Comparison of ENCODE assay signal across 13 cellular contexts in genomic region chr20:10550204-10551118, GRCh38.
DNase-seq lines count a peak whose midpoint lies in the region; ATAC-seq and TF ChIP-seq lines count a peak whose summit lies in the region.
"Had no signal": no experiment of that assay in that cellular context is flagged by ENCODE, and none has a peak within 500 bp of the region (broad histone marks: within the 10 kb centered on the region; RNA-seq: fewer than 3 reads in every experiment).

No MANE protein-coding gene starts in this region.

- H3K36me3 Mint-ChIP-seq in T-cell (no peaks in the 10 kb centered on the region), chondrocyte (ENCODE audit: low read depth) (no peaks in the 10 kb centered on the region)
- no peaks in the 10 kb centered on the region for H3K36me3 Mint-ChIP-seq in stimulated activated effector memory CD8-positive, alpha-beta T cell treated with anti-CD3 and anti-CD28 coated beads, Interleukin-12 subunit alpha, Interleukin-12 subunit beta, amount 100 ng/mL, for 72 hours

- DNase-seq in GM12865 (ENCODE audit: low read depth) (peak; percentile 35), T-cell (peak in 1 of 34 experiments; percentile 8), chondrocyte (ENCODE audit: low spot score) (no peak), upper lobe of left lung (no peak)
- DNase-seq in stimulated activated effector memory CD8-positive, alpha-beta T cell treated with anti-CD3 and anti-CD28 coated beads, Interleukin-12 subunit alpha, Interleukin-12 subunit beta, amount 100 ng/mL, for 72 hours (ENCODE audit: low spot score in 2 of 2): no peak
- DNase-seq: dorsolateral prefrontal cortex, H7, mucosa of descending colon, NCI-H1930, right cardiac atrium had no signal

- H3K4me1 Mint-ChIP-seq in T-cell (peaks cover 29 to 37% (median 35%) of the 10 kb centered on the region in 3 donors), chondrocyte (ENCODE audit: low read depth) (peaks cover 50% of the 10 kb centered on the region)
- H3K4me1 Mint-ChIP-seq in stimulated activated effector memory CD8-positive, alpha-beta T cell treated with anti-CD3 and anti-CD28 coated beads, Interleukin-12 subunit alpha, Interleukin-12 subunit beta, amount 100 ng/mL, for 72 hours: peaks cover 26% of the 10 kb centered on the region

- no peaks in the 10 kb centered on the region for H3K9me3 ChIP-seq in upper lobe of left lung
- H3K9me3 ChIP-seq: mucosa of descending colon had no signal

- H3K4me3 Mint-ChIP-seq in T-cell: peak overlapping the region in 1 of 3 donors; percentile 2
- H3K4me3 Mint-ChIP-seq in chondrocyte (ENCODE audit: unreplicated experiment): no peak overlapping the region
- H3K4me3 Mint-ChIP-seq in stimulated activated effector memory CD8-positive, alpha-beta T cell treated with anti-CD3 and anti-CD28 coated beads, Interleukin-12 subunit alpha, Interleukin-12 subunit beta, amount 100 ng/mL, for 72 hours: no peak overlapping the region

- WGBS in upper lobe of left lung, 2 donors: 77 to 78% methylated on average over 14 of the region's 14 CpGs

- POLR2A ChIA-PET in T-cell (lab: Charles Lee): no interaction called here

- no peak overlapping the region for H3K4me3 ChIP-seq in GM12865 (ENCODE audit: low read depth, low read length)
- H3K4me3 ChIP-seq in upper lobe of left lung: no peak overlapping the region
- H3K4me3 ChIP-seq: dorsolateral prefrontal cortex, mucosa of descending colon, SK-N-MC had no signal

- no peak overlapping the region for H3K27ac Mint-ChIP-seq in T-cell
- peak overlapping the region; percentile 46 for H3K27ac Mint-ChIP-seq in chondrocyte (ENCODE audit: unreplicated experiment)
- peak overlapping the region; percentile 5 for H3K27ac Mint-ChIP-seq in stimulated activated effector memory CD8-positive, alpha-beta T cell treated with anti-CD3 and anti-CD28 coated beads, Interleukin-12 subunit alpha, Interleukin-12 subunit beta, amount 100 ng/mL, for 72 hours

- CTCF ChIA-PET in T-cell (lab: Charles Lee): no interaction called here

- H3K27me3 Mint-ChIP-seq in T-cell (no peaks in the 10 kb centered on the region), chondrocyte (ENCODE audit: low read depth) (no peaks in the 10 kb centered on the region)

- no peaks in the 10 kb centered on the region for H3K27me3 ChIP-seq in upper lobe of left lung
- H3K27me3 ChIP-seq: dorsolateral prefrontal cortex had no signal

- TF ChIP-seq POLR2A in upper lobe of left lung (IDR thresholded peaks at IDR 0.05): no peak

- peaks cover 0 to 21% (median 8%) of the 10 kb centered on the region in 4 donors for H3K4me1 ChIP-seq in upper lobe of left lung

- ATAC-seq in T-cell (replicated peaks in 1 of 4) (peak in 3 of 4 experiments; percentile 19 to 46 (median 41)), HG02571 (IDR thresholded peaks at IDR 0.05; ENCODE audit: unreplicated experiment) (no peak), upper lobe of left lung (ENCODE audit: low FRiP score in 2 of 2) (no peak), GM21737 (IDR thresholded peaks at IDR 0.05; ENCODE audit: unreplicated experiment) (no peak)
- ATAC-seq in stimulated activated effector memory CD8-positive, alpha-beta T cell treated with anti-CD3 and anti-CD28 coated beads, Interleukin-12 subunit alpha, Interleukin-12 subunit beta, amount 100 ng/mL, for 72 hours: peak; percentile 64

- TF ChIP-seq EP300 in upper lobe of left lung (IDR thresholded peaks at IDR 0.05): no peak

- no peak for TF ChIP-seq CTCF in GM12865 (IDR thresholded peaks at IDR 0.05; ENCODE audit: insufficient read depth, low read depth, low read length, missing control alignments)
- TF ChIP-seq CTCF in chondrocyte (IDR thresholded peaks at IDR 0.05): no peak
- no peak for TF ChIP-seq CTCF in upper lobe of left lung (IDR thresholded peaks at IDR 0.05)

- no peak overlapping the region for H3K27ac ChIP-seq in upper lobe of left lung
- H3K27ac ChIP-seq: dorsolateral prefrontal cortex, SK-N-MC had no signal

- no peaks in the 10 kb centered on the region for H3K36me3 ChIP-seq in upper lobe of left lung

- H3K9me3 Mint-ChIP-seq in T-cell (no peaks in the 10 kb centered on the region), chondrocyte (ENCODE audit: low read depth) (no peaks in the 10 kb centered on the region)
- no peaks in the 10 kb centered on the region for H3K9me3 Mint-ChIP-seq in stimulated activated effector memory CD8-positive, alpha-beta T cell treated with anti-CD3 and anti-CD28 coated beads, Interleukin-12 subunit alpha, Interleukin-12 subunit beta, amount 100 ng/mL, for 72 hours

Comparison
In these comparisons a context has a peak if more than half of its experiments do, and no peak if none do; other contexts are left out.
1. ATAC-seq: peak in T-cell (3 of 4) and stimulated activated effector memory CD8-positive, alpha-beta T cell treated with anti-CD3 and anti-CD28 coated beads, Interleukin-12 subunit alpha, Interleukin-12 subunit beta, amount 100 ng/mL, for 72 hours (single experiment); none in HG02571 (single experiment), upper lobe of left lung (0 of 2) and GM21737 (single experiment).
2. H3K27ac Mint-ChIP-seq: peak in chondrocyte (single experiment) and stimulated activated effector memory CD8-positive, alpha-beta T cell treated with anti-CD3 and anti-CD28 coated beads, Interleukin-12 subunit alpha, Interleukin-12 subunit beta, amount 100 ng/mL, for 72 hours (single experiment); none in T-cell (0 of 2).